In the genomic region with DNA sequence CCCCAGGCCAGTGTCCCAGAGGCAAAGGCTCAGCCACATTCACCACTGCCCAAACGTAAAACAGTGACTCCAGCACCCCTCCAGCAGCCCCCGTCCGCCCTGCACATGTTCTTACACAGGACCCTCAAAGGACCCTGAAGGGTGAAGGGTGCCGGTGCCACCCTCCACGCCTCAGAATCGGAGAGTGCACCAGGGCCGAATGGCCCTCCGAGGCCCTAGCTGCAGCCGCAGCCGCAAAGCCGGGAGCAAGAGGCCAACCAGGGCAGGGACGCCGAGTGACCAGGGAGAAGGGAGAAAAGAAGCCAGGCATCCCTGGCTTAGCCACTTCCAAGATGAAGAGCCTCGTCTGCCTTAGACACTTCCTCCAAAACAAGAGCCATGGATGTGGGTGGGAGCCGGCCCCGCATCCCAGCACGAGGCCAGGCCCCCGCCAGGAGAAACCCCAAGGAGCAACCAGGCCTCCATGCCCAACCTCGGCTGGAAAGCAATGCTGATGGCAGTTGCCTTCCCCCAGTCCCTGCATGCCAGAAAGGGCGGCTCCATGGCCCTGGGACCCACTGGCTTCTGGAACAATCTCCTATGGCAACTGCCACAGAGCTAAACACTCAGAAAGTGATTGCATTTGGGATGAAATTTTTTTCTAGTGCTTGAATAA, we compare ENCODE assay signal across 1 cellular context.
TF ChIP-seq lines count a peak whose summit lies in the region.

No MANE protein-coding gene starts in this region.

TF ChIP-seq in WTC11, 78 proteins besides CTCF, POLR2A, EP300 and RAD21 (continued from another document):
- TF ChIP-seq, protein P1, sequence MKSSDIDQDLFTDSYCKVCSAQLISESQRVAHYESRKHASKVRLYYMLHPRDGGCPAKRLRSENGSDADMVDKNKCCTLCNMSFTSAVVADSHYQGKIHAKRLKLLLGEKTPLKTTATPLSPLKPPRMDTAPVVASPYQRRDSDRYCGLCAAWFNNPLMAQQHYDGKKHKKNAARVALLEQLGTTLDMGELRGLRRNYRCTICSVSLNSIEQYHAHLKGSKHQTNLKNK (CRISPR knock-in tag; IDR thresholded peaks at IDR 0.05): no peak
